Comparison of ENCODE assay signal across 8 cellular contexts in genomic region chr6:57173056-57173885, GRCh38. TPM values are rescaled to one million over a fixed set of nuclear protein-coding genes. Genes with fewer than 3 reads are reported as not detected.
DNase-seq lines count a peak whose midpoint lies in the region; ATAC-seq, FAIRE-seq and TF ChIP-seq lines count a peak whose summit lies in the region.

No MANE protein-coding gene starts in this region.

- TF ChIP-seq CTCF in SK-N-SH (IDR thresholded peaks at IDR 0.05) (no peak), bronchial epithelial cell (IDR thresholded peaks at IDR 0.05; ENCODE audit: insufficient read depth, low read length, severe bottlenecking) (no peak)

- no peak for FAIRE-seq in HTR-8/SVneo (lab: Jason Lieb, UNC)
- FAIRE-seq in bronchial epithelial cell (lab: Jason Lieb, UNC) = no peak

- peak; percentile 27 for ATAC-seq in left colon
- no peak for ATAC-seq in GM21717 (IDR thresholded peaks at IDR 0.05; ENCODE audit: unreplicated experiment)

- TF ChIP-seq RAD21 in SK-N-SH (IDR thresholded peaks at IDR 0.05; ENCODE audit: low read length) = no peak

- H3F3A ChIP-seq in SK-N-SH (replicated peaks; ENCODE audit: insufficient read depth) = peaks cover 31% of the 10 kb centered on the region

- DNase-seq in DMS 273 (lab: John Stamatoyannopoulos, UW; ENCODE audit: unreplicated experiment) = peak; percentile 75
- DNase-seq in HTR-8/SVneo (ENCODE audit: insufficient read length, low spot score) = peak; percentile 39
- peak; percentile 36 for DNase-seq in SK-N-SH
- DNase-seq in bronchial epithelial cell (ENCODE audit: low read depth) = peak; percentile 22
- DNase-seq in left colon = peak in 1 of 2 donors; percentile 34
- DNase-seq in stimulated activated CD4-positive, alpha-beta T cell treated with anti-CD3 and anti-CD28 coated beads, TNF-alpha, amount 100 ng/mL, for 4 hours (ENCODE audit: low read depth in 3 of 3) = peak in 2 of 3 experiments; percentile 3 to 7
- no peak for DNase-seq in NCI-H1436 treated with DMSO at 0.1 percent for 48 hours (lab: John Stamatoyannopoulos, UW)

- no peak for TF ChIP-seq EP300 in SK-N-SH (IDR thresholded peaks at IDR 0.05; ENCODE audit: borderline replicate concordance in 1 of 2, low read depth in 1 of 2, low read length in 1 of 2)

- H3K4me1 ChIP-seq in SK-N-SH (ENCODE audit: control insufficient read depth in 1 of 2, insufficient read depth in 2 of 2, low read depth in 1 of 2, low read length in 1 of 2) = peaks cover 4 to 12% of the 10 kb centered on the region in 2 experiments; a peak in 3 of 4 replicates

- H3K27me3 ChIP-seq in SK-N-SH (ENCODE audit: insufficient read depth) (no peaks in the 10 kb centered on the region), bronchial epithelial cell (ENCODE audit: control insufficient read depth, insufficient read depth, low read length) (no peaks in the 10 kb centered on the region)

- H3K36me3 ChIP-seq in SK-N-SH (replicated peaks in 1 of 2; ENCODE audit: control insufficient read depth in 1 of 2, insufficient read depth in 2 of 2, low read length in 1 of 2) = peaks cover 12 to 39% of the 10 kb centered on the region in 2 experiments
- no peaks in the 10 kb centered on the region for H3K36me3 ChIP-seq in bronchial epithelial cell (ENCODE audit: control insufficient read depth, insufficient read depth, low read length)

- peak overlapping the region; percentile 84 for H3K4me2 ChIP-seq in SK-N-SH

- peak overlapping the region; percentile 65 to 78 for H3K4me3 ChIP-seq in SK-N-SH (ENCODE audit: low read depth in 2 of 2, low read length in 1 of 2)
- H3K4me3 ChIP-seq in bronchial epithelial cell (ENCODE audit: low read depth, low read length) = peak overlapping the region; percentile 54

- intact Hi-C loops in left colon (cut with DNase I, micrococcal nuclease) = loop anchor here in 1 of 2 donors (10.0 kb wide), 1 partner anchor 82 kb away; no protein-coding TSS in a partner anchor

- H2AFZ ChIP-seq in SK-N-SH (ENCODE audit: low read depth) = peak overlapping the region; percentile 58

- H3K27ac ChIP-seq in SK-N-SH (ENCODE audit: low read depth in 2 of 2, low read length in 1 of 2) = peak overlapping the region; percentile 78 to 91

- no peaks in the 10 kb centered on the region for H3K9me3 ChIP-seq in SK-N-SH

- POLR2A ChIA-PET in SK-N-SH (lab: Yijun Ruan, JAX) = no interaction called here

- H3K79me2 ChIP-seq in SK-N-SH (ENCODE audit: insufficient read depth) = peaks cover 57% of the 10 kb centered on the region

- CTCF ChIA-PET in SK-N-SH (lab: Yijun Ruan, JAX) = no interaction called here

- no peaks in the 10 kb centered on the region for H4K20me1 ChIP-seq in SK-N-SH (ENCODE audit: insufficient read depth)

- 29% methylated on average over 19 of the region's 19 CpGs for WGBS in SK-N-SH (ENCODE audit: low lambda C conversion rate)

- H3K9me2 ChIP-seq in SK-N-SH = no peaks in the 10 kb centered on the region

- H3K9ac ChIP-seq in SK-N-SH = peak overlapping the region; percentile 78

TF ChIP-seq in SK-N-SH, 30 proteins besides CTCF, POLR2A, EP300 and RAD21:
- TF ChIP-seq TAF1 (IDR thresholded peaks at IDR 0.05; ENCODE audit: borderline replicate concordance, low read depth, low read length) (no peak), RCOR1 (IDR thresholded peaks at IDR 0.05; ENCODE audit: low read length) (no peak), RXRA (IDR thresholded peaks at IDR 0.05; ENCODE audit: borderline replicate concordance, low read depth) (no peak), GATA2 (CRISPR knock-in tag; IDR thresholded peaks at IDR 0.05) (no peak), NFIC (IDR thresholded peaks at IDR 0.05; ENCODE audit: borderline replicate concordance) (no peak), ELF1 (IDR thresholded peaks at IDR 0.05) (no peak), RFX5 (IDR thresholded peaks at IDR 0.05; ENCODE audit: low read length) (no peak), SMC3 (IDR thresholded peaks at IDR 0.05; ENCODE audit: low read depth, low read length) (no peak), NRF1 (IDR thresholded peaks at IDR 0.05; ENCODE audit: low read depth, low read length) (no peak), GABPA (IDR thresholded peaks at IDR 0.05; ENCODE audit: low read depth) (no peak), MAX (IDR thresholded peaks at IDR 0.05; ENCODE audit: low read depth) (no peak; the same call in 1 of the 2 replicates), YY1 (IDR thresholded peaks at IDR 0.05; ENCODE audit: low read depth) (no peak), MEF2A (IDR thresholded peaks at IDR 0.05; ENCODE audit: borderline replicate concordance, low read depth) (no peak), POLR2AphosphoS5 (IDR thresholded peaks at IDR 0.05; ENCODE audit: low read depth, low read length) (no peak)
- TF ChIP-seq, protein P1, sequence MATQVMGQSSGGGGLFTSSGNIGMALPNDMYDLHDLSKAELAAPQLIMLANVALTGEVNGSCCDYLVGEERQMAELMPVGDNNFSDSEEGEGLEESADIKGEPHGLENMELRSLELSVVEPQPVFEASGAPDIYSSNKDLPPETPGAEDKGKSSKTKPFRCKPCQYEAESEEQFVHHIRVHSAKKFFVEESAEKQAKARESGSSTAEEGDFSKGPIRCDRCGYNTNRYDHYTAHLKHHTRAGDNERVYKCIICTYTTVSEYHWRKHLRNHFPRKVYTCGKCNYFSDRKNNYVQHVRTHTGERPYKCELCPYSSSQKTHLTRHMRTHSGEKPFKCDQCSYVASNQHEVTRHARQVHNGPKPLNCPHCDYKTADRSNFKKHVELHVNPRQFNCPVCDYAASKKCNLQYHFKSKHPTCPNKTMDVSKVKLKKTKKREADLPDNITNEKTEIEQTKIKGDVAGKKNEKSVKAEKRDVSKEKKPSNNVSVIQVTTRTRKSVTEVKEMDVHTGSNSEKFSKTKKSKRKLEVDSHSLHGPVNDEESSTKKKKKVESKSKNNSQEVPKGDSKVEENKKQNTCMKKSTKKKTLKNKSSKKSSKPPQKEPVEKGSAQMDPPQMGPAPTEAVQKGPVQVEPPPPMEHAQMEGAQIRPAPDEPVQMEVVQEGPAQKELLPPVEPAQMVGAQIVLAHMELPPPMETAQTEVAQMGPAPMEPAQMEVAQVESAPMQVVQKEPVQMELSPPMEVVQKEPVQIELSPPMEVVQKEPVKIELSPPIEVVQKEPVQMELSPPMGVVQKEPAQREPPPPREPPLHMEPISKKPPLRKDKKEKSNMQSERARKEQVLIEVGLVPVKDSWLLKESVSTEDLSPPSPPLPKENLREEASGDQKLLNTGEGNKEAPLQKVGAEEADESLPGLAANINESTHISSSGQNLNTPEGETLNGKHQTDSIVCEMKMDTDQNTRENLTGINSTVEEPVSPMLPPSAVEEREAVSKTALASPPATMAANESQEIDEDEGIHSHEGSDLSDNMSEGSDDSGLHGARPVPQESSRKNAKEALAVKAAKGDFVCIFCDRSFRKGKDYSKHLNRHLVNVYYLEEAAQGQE (IDR thresholded peaks at IDR 0.05; ENCODE audit: low read depth, low read length) = no peak
- TF ChIP-seq, protein P2, sequence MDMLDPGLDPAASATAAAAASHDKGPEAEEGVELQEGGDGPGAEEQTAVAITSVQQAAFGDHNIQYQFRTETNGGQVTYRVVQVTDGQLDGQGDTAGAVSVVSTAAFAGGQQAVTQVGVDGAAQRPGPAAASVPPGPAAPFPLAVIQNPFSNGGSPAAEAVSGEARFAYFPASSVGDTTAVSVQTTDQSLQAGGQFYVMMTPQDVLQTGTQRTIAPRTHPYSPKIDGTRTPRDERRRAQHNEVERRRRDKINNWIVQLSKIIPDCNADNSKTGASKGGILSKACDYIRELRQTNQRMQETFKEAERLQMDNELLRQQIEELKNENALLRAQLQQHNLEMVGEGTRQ (IDR thresholded peaks at IDR 0.05; ENCODE audit: borderline replicate concordance, low read depth, low read length) = no peak
- TF ChIP-seq, protein P3, sequence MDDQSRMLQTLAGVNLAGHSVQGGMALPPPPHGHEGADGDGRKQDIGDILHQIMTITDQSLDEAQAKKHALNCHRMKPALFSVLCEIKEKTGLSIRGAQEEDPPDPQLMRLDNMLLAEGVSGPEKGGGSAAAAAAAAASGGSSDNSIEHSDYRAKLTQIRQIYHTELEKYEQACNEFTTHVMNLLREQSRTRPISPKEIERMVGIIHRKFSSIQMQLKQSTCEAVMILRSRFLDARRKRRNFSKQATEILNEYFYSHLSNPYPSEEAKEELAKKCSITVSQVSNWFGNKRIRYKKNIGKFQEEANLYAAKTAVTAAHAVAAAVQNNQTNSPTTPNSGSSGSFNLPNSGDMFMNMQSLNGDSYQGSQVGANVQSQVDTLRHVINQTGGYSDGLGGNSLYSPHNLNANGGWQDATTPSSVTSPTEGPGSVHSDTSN (IDR thresholded peaks at IDR 0.05) = no peak
- TF ChIP-seq, protein P4, sequence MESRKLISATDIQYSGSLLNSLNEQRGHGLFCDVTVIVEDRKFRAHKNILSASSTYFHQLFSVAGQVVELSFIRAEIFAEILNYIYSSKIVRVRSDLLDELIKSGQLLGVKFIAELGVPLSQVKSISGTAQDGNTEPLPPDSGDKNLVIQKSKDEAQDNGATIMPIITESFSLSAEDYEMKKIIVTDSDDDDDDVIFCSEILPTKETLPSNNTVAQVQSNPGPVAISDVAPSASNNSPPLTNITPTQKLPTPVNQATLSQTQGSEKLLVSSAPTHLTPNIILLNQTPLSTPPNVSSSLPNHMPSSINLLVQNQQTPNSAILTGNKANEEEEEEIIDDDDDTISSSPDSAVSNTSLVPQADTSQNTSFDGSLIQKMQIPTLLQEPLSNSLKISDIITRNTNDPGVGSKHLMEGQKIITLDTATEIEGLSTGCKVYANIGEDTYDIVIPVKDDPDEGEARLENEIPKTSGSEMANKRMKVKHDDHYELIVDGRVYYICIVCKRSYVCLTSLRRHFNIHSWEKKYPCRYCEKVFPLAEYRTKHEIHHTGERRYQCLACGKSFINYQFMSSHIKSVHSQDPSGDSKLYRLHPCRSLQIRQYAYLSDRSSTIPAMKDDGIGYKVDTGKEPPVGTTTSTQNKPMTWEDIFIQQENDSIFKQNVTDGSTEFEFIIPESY (IDR thresholded peaks at IDR 0.05; ENCODE audit: borderline replicate concordance, low read depth) = no peak

RNA-seq across cellular contexts. Expression of gene BAG2, which starts 1.1 kb away (rescaled TPM):
- polyA plus RNA-seq in SK-N-SH (2012; rRNA removed) = 5.3 and 7.7 TPM in 2 replicates
- polyA plus RNA-seq in SK-N-SH (2012; cell fraction: cytosol; rRNA removed) = 9.7 and 11.3 TPM in 2 replicates
- polyA plus RNA-seq in SK-N-SH (2012; cell fraction: nucleus; rRNA removed) = 2.6 and 4.6 TPM in 2 replicates
- total RNA-seq in bronchial epithelial cell (1.7 and 2.1 TPM in 2 replicates), left colon (1 to 10 TPM in 1 of 2 donors, under 1 TPM in 1; 0.58 to 5.2 TPM)

RNA-seq across cellular contexts. Expression of gene RAB23, which starts 48.8 kb away (rescaled TPM):
- polyA plus RNA-seq in SK-N-SH (2012; rRNA removed) = 6.6 and 11.3 TPM in 2 replicates
- polyA plus RNA-seq in SK-N-SH (2012; cell fraction: cytosol; rRNA removed) = 14.7 and 19.5 TPM in 2 replicates
- 4.3 and 8.9 TPM in 2 replicates for polyA plus RNA-seq in SK-N-SH (2012; cell fraction: nucleus; rRNA removed)
- total RNA-seq in bronchial epithelial cell (26.1 and 27.7 TPM in 2 replicates), left colon (10 to 100 TPM in 1 of 2 donors, 1 to 10 TPM in 1; 3.6 to 16.6 TPM)
